ENCODE assay signal across 8 cellular contexts in genomic region chr14:103628684-103629502, GRCh38. TPM values are rescaled to one million over a fixed set of nuclear protein-coding genes. Genes with fewer than 3 reads are reported as not detected.
A peak's percentile ranks its signal among the peaks of the same experiment; 100 is the strongest.
DNase-seq lines count a peak whose midpoint lies in the region; ATAC-seq and TF ChIP-seq lines count a peak whose summit lies in the region.

KLC1 (plus strand) TSS chr14:103629211; CDS start chr14:103654565, 25,354 bp downstream.

- peaks cover 14% of the 10 kb centered on the region for H3K4me1 Mint-ChIP-seq in activated T-helper 1 cell treated with anti-CD3 and anti-CD28 coated beads, Interleukin-12 subunit alpha, Interleukin-12 subunit beta, Interleukin-2, Interleukin-4 antibody, amounts not matched to agents 30 ng/mL and 10 ng/mL and 1 ng/mL, durations not matched to agents 14 hours and 24 hours and 36 hours (ENCODE audit: low read depth)
- peaks cover 23 to 64% (median 38%) of the 10 kb centered on the region in 7 donors for H3K4me1 Mint-ChIP-seq in naive thymus-derived CD4-positive, alpha-beta T cell
- peaks cover 67% of the 10 kb centered on the region for H3K4me1 Mint-ChIP-seq in stimulated activated memory B cell treated with anti-CD40 and anti-IgM and Interleukin-4, amounts not matched to agents 10 μg/mL and 1 μg/mL and 100 μg/mL, for 72 hours

- peak within 1 kb of the TSS; percentile 86 for H3K27ac Mint-ChIP-seq in activated T-helper 1 cell treated with anti-CD3 and anti-CD28 coated beads, Interleukin-12 subunit alpha, Interleukin-12 subunit beta, Interleukin-2, Interleukin-4 antibody, amounts not matched to agents 30 ng/mL and 10 ng/mL and 1 ng/mL, durations not matched to agents 14 hours and 24 hours and 36 hours
- H3K27ac Mint-ChIP-seq in naive thymus-derived CD4-positive, alpha-beta T cell, result peak within 1 kb of the TSS; percentile 60 to 93 (median 88)
- H3K27ac Mint-ChIP-seq in stimulated activated memory B cell treated with anti-CD40 and anti-IgM and Interleukin-4, amounts not matched to agents 10 μg/mL and 1 μg/mL and 100 μg/mL, for 72 hours, result peak within 1 kb of the TSS; percentile 94

- peak within 1 kb of the TSS; percentile 89 for H3K4me3 Mint-ChIP-seq in activated T-helper 1 cell treated with anti-CD3 and anti-CD28 coated beads, Interleukin-12 subunit alpha, Interleukin-12 subunit beta, Interleukin-2, Interleukin-4 antibody, amounts not matched to agents 30 ng/mL and 10 ng/mL and 1 ng/mL, durations not matched to agents 14 hours and 24 hours and 36 hours
- H3K4me3 Mint-ChIP-seq in naive thymus-derived CD4-positive, alpha-beta T cell, result peak within 1 kb of the TSS; percentile 74 to 91 (median 88)
- peak within 1 kb of the TSS; percentile 97 for H3K4me3 Mint-ChIP-seq in stimulated activated memory B cell treated with anti-CD40 and anti-IgM and Interleukin-4, amounts not matched to agents 10 μg/mL and 1 μg/mL and 100 μg/mL, for 72 hours

- H3K9ac ChIP-seq in BLaER1 treated with 17β-estradiol and CSF1 and Interleukin-3, amounts not matched to agents 10 nM and 100 nM, result peak within 1 kb of the TSS; percentile 90 to 98 (median 96)

- POLR2A ChIA-PET in naive thymus-derived CD4-positive, alpha-beta T cell (lab: Charles Lee), result interaction anchor here (1.0 to 1.7 kb wide), 7 partner anchors 21 to 295 kb away, joined by 3 to 9 read pairs (median 3); partner anchors contain the start of genes BAG5, EIF5, XRCC3 and ZFYVE21

- H3K36me3 Mint-ChIP-seq in activated T-helper 1 cell treated with anti-CD3 and anti-CD28 coated beads, Interleukin-12 subunit alpha, Interleukin-12 subunit beta, Interleukin-2, Interleukin-4 antibody, amounts not matched to agents 30 ng/mL and 10 ng/mL and 1 ng/mL, durations not matched to agents 14 hours and 24 hours and 36 hours (ENCODE audit: low read depth), result peaks cover 10% of the 10 kb centered on the region
- peaks cover 0 to 4% (median 0%) of the 10 kb centered on the region in 5 donors for H3K36me3 Mint-ChIP-seq in naive thymus-derived CD4-positive, alpha-beta T cell
- H3K36me3 Mint-ChIP-seq in stimulated activated memory B cell treated with anti-CD40 and anti-IgM and Interleukin-4, amounts not matched to agents 10 μg/mL and 1 μg/mL and 100 μg/mL, for 72 hours, result peaks cover 6% of the 10 kb centered on the region

- peaks cover 7 to 35% (median 23%) of the 10 kb centered on the region in 11 experiments; a peak in 21 of 22 replicates for H3K36me3 ChIP-seq in BLaER1 treated with 17β-estradiol and CSF1 and Interleukin-3, amounts not matched to agents 10 nM and 100 nM
- H3K36me3 ChIP-seq in naive thymus-derived CD4-positive, alpha-beta T cell (ENCODE audit: control insufficient read depth in 2 of 3, insufficient read depth in 3 of 3, low read length in 3 of 3), result peaks cover 0 to 9% (median 0%) of the 10 kb centered on the region in 3 experiments

- H3K9me3 ChIP-seq in BLaER1 treated with 17β-estradiol and CSF1 and Interleukin-3, amounts not matched to agents 10 nM and 100 nM (replicated peaks in 1 of 11), result no peaks in the 10 kb centered on the region
- H3K9me3 ChIP-seq in naive thymus-derived CD4-positive, alpha-beta T cell (ENCODE audit: control insufficient read depth in 2 of 3, low read length in 3 of 3), result no peaks in the 10 kb centered on the region

- H3K4me2 ChIP-seq in BLaER1 treated with 17β-estradiol and CSF1 and Interleukin-3, amounts not matched to agents 10 nM and 100 nM, result peak within 1 kb of the TSS; percentile 80 to 99 (median 96)

- H3K27ac ChIP-seq in BLaER1 treated with 17β-estradiol and CSF1 and Interleukin-3, amounts not matched to agents 10 nM and 100 nM, result peak within 1 kb of the TSS; percentile 89 to 98 (median 95)
- H3K27ac ChIP-seq in naive thymus-derived CD4-positive, alpha-beta T cell (ENCODE audit: low read depth, low read length), result peak within 1 kb of the TSS; percentile 98

- peak; percentile 78 for DNase-seq in activated T-helper 1 cell treated with anti-CD3 and anti-CD28 coated beads, Interleukin-12 subunit alpha, Interleukin-12 subunit beta, Interleukin-2, Interleukin-4 antibody, amounts not matched to agents 30 ng/mL and 10 ng/mL and 1 ng/mL, durations not matched to agents 14 hours and 24 hours and 36 hours (ENCODE audit: low spot score)
- peak; percentile 68 for DNase-seq in fibroblast of gingiva (ENCODE audit: low read depth)
- DNase-seq in naive thymus-derived CD4-positive, alpha-beta T cell, result peak; percentile 71 to 93 (median 84)

- intact Hi-C loops in activated T-helper 1 cell treated with anti-CD3 and anti-CD28 coated beads, Interleukin-12 subunit alpha, Interleukin-12 subunit beta, Interleukin-2, Interleukin-4 antibody, amounts not matched to agents 30 ng/mL and 10 ng/mL and 1 ng/mL, durations not matched to agents 14 hours and 24 hours and 36 hours (cut with micrococcal nuclease), result loop anchor here (1.0 to 2.0 kb wide), 3 partner anchors 67 to 292 kb away; partner anchors contain the start of genes BAG5, COA8, XRCC3 and ZFYVE21
- intact Hi-C loops in naive thymus-derived CD4-positive, alpha-beta T cell (cut with micrococcal nuclease), result loop anchor here (1.0 to 5.0 kb wide), 10 partner anchors 22 to 1123 kb away; partner anchors contain the start of genes BAG5 (in 2 of the 2), COA8 (in 2 of the 2), XRCC3 (in 2 of the 2) and ZFYVE21 (in 2 of the 2)

- CTCF ChIA-PET in naive thymus-derived CD4-positive, alpha-beta T cell (lab: Charles Lee), result interaction anchor here (1.1 kb wide), 1 partner anchor 66 kb away, joined by 3 read pairs; the partner anchor contains the start of genes BAG5 and COA8

- no peaks in the 10 kb centered on the region for H3K27me3 Mint-ChIP-seq in activated T-helper 1 cell treated with anti-CD3 and anti-CD28 coated beads, Interleukin-12 subunit alpha, Interleukin-12 subunit beta, Interleukin-2, Interleukin-4 antibody, amounts not matched to agents 30 ng/mL and 10 ng/mL and 1 ng/mL, durations not matched to agents 14 hours and 24 hours and 36 hours (ENCODE audit: insufficient read depth)
- H3K27me3 Mint-ChIP-seq in naive thymus-derived CD4-positive, alpha-beta T cell, result no peaks in the 10 kb centered on the region
- H3K27me3 Mint-ChIP-seq in stimulated activated memory B cell treated with anti-CD40 and anti-IgM and Interleukin-4, amounts not matched to agents 10 μg/mL and 1 μg/mL and 100 μg/mL, for 72 hours, result no peaks in the 10 kb centered on the region

- H3K27me3 ChIP-seq in BLaER1 treated with 17β-estradiol and CSF1 and Interleukin-3, amounts not matched to agents 10 nM and 100 nM, result no peaks in the 10 kb centered on the region
- H3K27me3 ChIP-seq in naive thymus-derived CD4-positive, alpha-beta T cell (ENCODE audit: control insufficient read depth in 2 of 2, insufficient read depth in 2 of 2, low read length in 2 of 2), result no peaks in the 10 kb centered on the region

- ATAC-seq in HG03442 (IDR thresholded peaks at IDR 0.05; ENCODE audit: unreplicated experiment), result peak; percentile 52
- peak; percentile 87 for ATAC-seq in naive thymus-derived CD4-positive, alpha-beta T cell
- ATAC-seq in stimulated activated memory B cell treated with anti-CD40 and anti-IgM and Interleukin-4, amounts not matched to agents 10 μg/mL and 1 μg/mL and 100 μg/mL, for 72 hours, result peak; percentile 84

- peak; percentile 83 for TF ChIP-seq POLR2A in GM19193 (IDR thresholded peaks at IDR 0.05; ENCODE audit: extremely low read depth, insufficient read depth, insufficient read length)

- H4K20me1 ChIP-seq in BLaER1 treated with 17β-estradiol and CSF1 and Interleukin-3, amounts not matched to agents 10 nM and 100 nM, result peaks cover 42 to 61% (median 44%) of the 10 kb centered on the region in 11 experiments

- peaks cover 55 to 81% (median 69%) of the 10 kb centered on the region in 10 experiments for H3K4me1 ChIP-seq in BLaER1 treated with 17β-estradiol and CSF1 and Interleukin-3, amounts not matched to agents 10 nM and 100 nM
- peaks cover 18 to 29% of the 10 kb centered on the region in 2 donors for H3K4me1 ChIP-seq in naive thymus-derived CD4-positive, alpha-beta T cell (ENCODE audit: control insufficient read depth in 2 of 2, insufficient read depth in 2 of 2, low read length in 2 of 2)

- H3K4me3 ChIP-seq in BLaER1 treated with 17β-estradiol and CSF1 and Interleukin-3, amounts not matched to agents 10 nM and 100 nM, result peak within 1 kb of the TSS; percentile 86 to 99 (median 98)
- peak within 1 kb of the TSS; percentile 78 for H3K4me3 ChIP-seq in naive thymus-derived CD4-positive, alpha-beta T cell (ENCODE audit: low read length)

- no peaks in the 10 kb centered on the region for H3K9me3 Mint-ChIP-seq in activated T-helper 1 cell treated with anti-CD3 and anti-CD28 coated beads, Interleukin-12 subunit alpha, Interleukin-12 subunit beta, Interleukin-2, Interleukin-4 antibody, amounts not matched to agents 30 ng/mL and 10 ng/mL and 1 ng/mL, durations not matched to agents 14 hours and 24 hours and 36 hours
- H3K9me3 Mint-ChIP-seq in naive thymus-derived CD4-positive, alpha-beta T cell, result peaks cover 0 to 1% (median 0%) of the 10 kb centered on the region in 11 donors
- no peaks in the 10 kb centered on the region for H3K9me3 Mint-ChIP-seq in stimulated activated memory B cell treated with anti-CD40 and anti-IgM and Interleukin-4, amounts not matched to agents 10 μg/mL and 1 μg/mL and 100 μg/mL, for 72 hours

RNA-seq across cellular contexts. Expression of gene KLC1, which starts in this region (rescaled TPM):
- polyA plus RNA-seq in PFSK-1 (2012; ENCODE audit: insufficient read length, low read depth), result 150 TPM
- total RNA-seq in activated T-helper 1 cell treated with anti-CD3 and anti-CD28 coated beads, Interleukin-12 subunit alpha, Interleukin-12 subunit beta, Interleukin-2, Interleukin-4 antibody, amounts not matched to agents 30 ng/mL and 10 ng/mL and 1 ng/mL, durations not matched to agents 14 hours and 24 hours and 36 hours, result 148 and 150 TPM in 2 replicates
- 100 to 1,000 TPM; 150 to 268 (median 174) TPM for total RNA-seq in naive thymus-derived CD4-positive, alpha-beta T cell
- 10 to 100 TPM; 65.5 to 75.8 TPM for polyA plus RNA-seq in naive thymus-derived CD4-positive, alpha-beta T cell

Comparison
In these comparisons a context has a peak if more than half of its experiments do, and no peak if none do; other contexts are left out.
1. Peak in every context shown above with its lines: DNase-seq, ATAC-seq, H3K4me3 ChIP-seq and H3K27ac ChIP-seq.